1 cellular context compared by ENCODE assay signal in the genomic region with DNA sequence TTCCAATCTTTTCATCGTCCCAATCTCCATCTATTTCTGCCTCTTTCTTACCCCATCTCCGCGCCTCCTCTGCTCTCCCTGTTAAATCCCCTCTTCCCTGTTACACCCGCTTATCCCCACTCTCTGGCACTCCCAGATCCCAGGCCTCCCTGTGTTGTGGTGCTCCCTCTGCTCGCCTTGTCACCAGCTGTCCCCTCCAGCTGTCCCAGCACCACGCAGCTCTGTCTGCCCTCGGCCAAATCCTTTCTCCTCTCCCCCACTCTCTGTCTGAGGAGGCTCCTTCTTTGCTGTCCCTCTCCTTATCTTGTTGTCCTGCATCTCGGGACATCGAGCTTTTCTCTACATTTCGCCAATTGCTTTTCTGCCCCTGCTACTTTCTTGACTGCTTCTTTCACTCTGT.
TF ChIP-seq lines count a peak whose summit lies in the region.

No MANE protein-coding gene starts in this region.

TF ChIP-seq in GM12878, 131 proteins besides CTCF, POLR2A, EP300 and RAD21:
- no peak for TF ChIP-seq HDAC2 (IDR thresholded peaks at IDR 0.05)
- no peak for TF ChIP-seq GABPA (IDR thresholded peaks at IDR 0.05; ENCODE audit: low read depth)
- TF ChIP-seq, protein P1, sequence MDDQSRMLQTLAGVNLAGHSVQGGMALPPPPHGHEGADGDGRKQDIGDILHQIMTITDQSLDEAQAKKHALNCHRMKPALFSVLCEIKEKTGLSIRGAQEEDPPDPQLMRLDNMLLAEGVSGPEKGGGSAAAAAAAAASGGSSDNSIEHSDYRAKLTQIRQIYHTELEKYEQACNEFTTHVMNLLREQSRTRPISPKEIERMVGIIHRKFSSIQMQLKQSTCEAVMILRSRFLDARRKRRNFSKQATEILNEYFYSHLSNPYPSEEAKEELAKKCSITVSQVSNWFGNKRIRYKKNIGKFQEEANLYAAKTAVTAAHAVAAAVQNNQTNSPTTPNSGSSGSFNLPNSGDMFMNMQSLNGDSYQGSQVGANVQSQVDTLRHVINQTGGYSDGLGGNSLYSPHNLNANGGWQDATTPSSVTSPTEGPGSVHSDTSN (IDR thresholded peaks at IDR 0.05; ENCODE audit: insufficient replicate concordance, low read depth, low read length): no peak
